Comparison of ENCODE assay signal across 13 cellular contexts in genomic region chr3:61669676-61670299, GRCh38.
DNase-seq lines count a peak whose midpoint lies in the region; ATAC-seq and TF ChIP-seq lines count a peak whose summit lies in the region.
"Had no signal": no experiment of that assay in that cellular context is flagged by ENCODE, and none has a peak within 500 bp of the region (broad histone marks: within the 10 kb centered on the region; RNA-seq: fewer than 3 reads in every experiment).

No MANE protein-coding gene starts in this region.

- peaks cover 58% of the 10 kb centered on the region for H3K4me1 ChIP-seq in DND-41 (ENCODE audit: insufficient read depth, low read length)
- peaks cover 53% of the 10 kb centered on the region for H3K4me1 ChIP-seq in GM23338 (ENCODE audit: insufficient read depth)
- H3K4me1 ChIP-seq in Peyer's patch = peaks cover 0 to 7% (median 0%) of the 10 kb centered on the region in 4 donors

- H3K79me2 ChIP-seq in DND-41 (ENCODE audit: insufficient read depth, low read length) (peaks cover 8% of the 10 kb centered on the region; the same call in 1 of the 2 replicates), GM23338 (replicated peaks; ENCODE audit: insufficient read depth) (peaks cover 81% of the 10 kb centered on the region)

- no peaks in the 10 kb centered on the region for H3K9me2 ChIP-seq in GM23338 (ENCODE audit: insufficient read depth)

- peak overlapping the region; percentile 73 for H3K27ac ChIP-seq in DND-41 (ENCODE audit: low read length)
- H3K27ac ChIP-seq in GM23338 (ENCODE audit: low read depth) = peak overlapping the region; percentile 13; the same call in 1 of the 2 replicates
- no peak overlapping the region for H3K27ac ChIP-seq in Peyer's patch
- H3K27ac ChIP-seq: coronary artery, thoracic aorta had no signal

- H3K4me2 ChIP-seq in DND-41 (ENCODE audit: insufficient read depth, low read length) (peak overlapping the region; percentile 48), GM23338 (no peak overlapping the region)

- H2AFZ ChIP-seq in DND-41 (ENCODE audit: low read depth, low read length) (no peak overlapping the region), GM23338 (no peak overlapping the region)

- H3K36me3 Mint-ChIP-seq in GM23338 (ENCODE audit: low read depth) = peaks cover 30% of the 10 kb centered on the region

- peak; percentile 84 for DNase-seq in DND-41
- no peak for DNase-seq in GM23338 (ENCODE audit: low spot score)
- DNase-seq in Peyer's patch = peak in 2 of 3 donors; percentile 20 to 57
- DNase-seq in kidney epithelial cell (ENCODE audit: low read depth) = peak; percentile 25
- DNase-seq in NCI-H226 = no peak
- no peak for DNase-seq in omental fat pad (ENCODE audit: low spot score)
- DNase-seq: C1 segment of cervical spinal cord, hippocampal formation had no signal

- no peak for TF ChIP-seq POLR2A in Peyer's patch (IDR thresholded peaks at IDR 0.05)

- TF ChIP-seq CTCF in DND-41 (IDR thresholded peaks at IDR 0.05; ENCODE audit: borderline replicate concordance, extremely low read depth, low read length, poor library complexity, severe bottlenecking) (no peak), GM23338 (conservative IDR thresholded peaks at IDR 0.05; ENCODE audit: low read depth in 2 of 2) (no peak), Peyer's patch (IDR thresholded peaks at IDR 0.05) (no peak), kidney epithelial cell (IDR thresholded peaks at IDR 0.05; ENCODE audit: insufficient read depth, low read length, poor library complexity, severe bottlenecking) (no peak), omental fat pad (IDR thresholded peaks at IDR 0.05) (no peak)

- H4K20me1 ChIP-seq in DND-41 (ENCODE audit: insufficient read depth, low read length) = no peaks in the 10 kb centered on the region
- peaks cover 14% of the 10 kb centered on the region for H4K20me1 ChIP-seq in GM23338 (replicated peaks; ENCODE audit: insufficient read depth)

- H3K27me3 ChIP-seq in DND-41 (ENCODE audit: insufficient read depth, low read length, poor library complexity) (no peaks in the 10 kb centered on the region), GM23338 (ENCODE audit: insufficient read depth) (no peaks in the 10 kb centered on the region), Peyer's patch (no peaks in the 10 kb centered on the region), kidney epithelial cell (ENCODE audit: control insufficient read depth, insufficient read depth, low read length) (no peaks in the 10 kb centered on the region)

- ATAC-seq in DND-41 (ENCODE audit: insufficient read depth, low read depth) = peak; percentile 92
- peak; percentile 49 for ATAC-seq in GM23338
- no peak for ATAC-seq in GM18520 (IDR thresholded peaks at IDR 0.05; ENCODE audit: unreplicated experiment)
- no peak for ATAC-seq in GM18502 (IDR thresholded peaks at IDR 0.05; ENCODE audit: poor library complexity, unreplicated experiment)
- no peak for ATAC-seq in omental fat pad (ENCODE audit: low FRiP score)

- no peaks in the 10 kb centered on the region for H3F3A ChIP-seq in GM23338 (replicated peaks; ENCODE audit: low read depth)

- H3K9ac ChIP-seq in DND-41 (ENCODE audit: low read depth, low read length) = peak overlapping the region; percentile 26; the same call in 1 of the 2 replicates

- H3K9me3 ChIP-seq in DND-41 (ENCODE audit: insufficient read depth, low read length, severe bottlenecking) = no peaks in the 10 kb centered on the region
- H3K9me3 ChIP-seq in Peyer's patch = no peaks in the 10 kb centered on the region
- H3K9me3 ChIP-seq: thoracic aorta had no signal

- H3K9me3 Mint-ChIP-seq in GM23338 = peaks cover 18% of the 10 kb centered on the region
- H3K9me3 Mint-ChIP-seq: neural crest cell had no signal

- peak overlapping the region; percentile 79 for H3K27ac Mint-ChIP-seq in GM23338

- peaks cover 62% of the 10 kb centered on the region for H3K4me1 Mint-ChIP-seq in GM23338

- no peaks in the 10 kb centered on the region for H3K36me3 ChIP-seq in DND-41 (ENCODE audit: insufficient read depth, low read length)
- H3K36me3 ChIP-seq in GM23338 (ENCODE audit: insufficient read depth) = no peaks in the 10 kb centered on the region
- no peaks in the 10 kb centered on the region for H3K36me3 ChIP-seq in Peyer's patch
- H3K36me3 ChIP-seq in kidney epithelial cell (ENCODE audit: control insufficient read depth, insufficient read depth, low read length) = no peaks in the 10 kb centered on the region
- H3K36me3 ChIP-seq: thoracic aorta had no signal

- H3K4me3 ChIP-seq in DND-41 (ENCODE audit: low read depth in 1 of 2, low read length in 2 of 2) = peak overlapping the region in 1 of 2 experiments; percentile 14; a peak in 1 of 4 replicates
- no peak overlapping the region for H3K4me3 ChIP-seq in GM23338
- H3K4me3 ChIP-seq in Peyer's patch = no peak overlapping the region
- H3K4me3 ChIP-seq in kidney epithelial cell (ENCODE audit: low read depth, low read length) = no peak overlapping the region
- H3K4me3 ChIP-seq: coronary artery, thoracic aorta had no signal

- H3K27me3 Mint-ChIP-seq in GM23338 (ENCODE audit: insufficient read depth, low read depth, poor library complexity) = no peaks in the 10 kb centered on the region

- no peak overlapping the region for H3K4me3 Mint-ChIP-seq in GM23338
- H3K4me3 Mint-ChIP-seq: neural crest cell had no signal

TF ChIP-seq in GM23338, 12 proteins besides CTCF, POLR2A, EP300 and RAD21:
- TF ChIP-seq JUNB (IDR thresholded peaks at IDR 0.05; ENCODE audit: unreplicated experiment) (no peak), EZH2phosphoT487 (IDR thresholded peaks at IDR 0.05; ENCODE audit: unreplicated experiment) (no peak), CREB1 (CRISPR knock-in tag; IDR thresholded peaks at IDR 0.05; ENCODE audit: low read depth) (no peak), NANOG (IDR thresholded peaks at IDR 0.05; ENCODE audit: borderline replicate concordance) (no peak), ZNF331 (CRISPR knock-in tag; IDR thresholded peaks at IDR 0.05; ENCODE audit: low read depth) (no peak), EZH2 (IDR thresholded peaks at IDR 0.05; ENCODE audit: low read depth, unreplicated experiment) (no peak)

Comparison
In these comparisons a context has a peak if more than half of its experiments do, and no peak if none do; other contexts are left out.
1. ATAC-seq: peak in DND-41 (single experiment) and GM23338 (single experiment); none in GM18520 (single experiment), GM18502 (single experiment) and omental fat pad (single experiment).
2. DNase-seq: peak in DND-41 (single experiment), Peyer's patch (2 of 3) and kidney epithelial cell (single experiment); none in GM23338 (single experiment), NCI-H226 (single experiment) and omental fat pad (single experiment).
3. H3K27ac ChIP-seq: peak in DND-41 (single experiment) and GM23338 (single experiment); none in Peyer's patch (0 of 4).